In the genomic region with DNA sequence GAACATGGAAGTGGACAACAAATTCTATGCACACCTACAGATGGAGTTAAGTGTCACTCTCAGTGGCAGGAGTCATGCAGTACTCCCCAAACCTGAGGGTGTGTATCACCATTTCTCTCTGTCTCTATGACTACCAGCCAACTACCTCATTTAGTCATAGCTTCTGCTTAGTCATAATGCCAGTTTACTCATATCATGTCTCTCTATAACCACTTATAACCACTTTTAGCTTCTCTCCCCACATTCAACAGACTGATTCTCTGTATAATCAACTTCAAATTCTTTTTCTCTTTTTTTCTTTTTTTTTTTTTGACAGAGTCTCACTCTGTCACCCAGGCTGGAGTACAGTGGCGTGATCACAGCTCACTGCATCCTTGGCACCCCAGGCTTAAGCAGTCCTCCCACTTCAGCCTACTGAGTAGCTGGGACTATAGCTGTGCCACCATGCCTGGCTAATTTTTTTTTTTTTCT, we compare ENCODE assay signal across 9 cellular contexts. TPM values are rescaled to one million over a fixed set of nuclear protein-coding genes. Genes with fewer than 3 reads are reported as not detected.
A peak's percentile ranks its signal among the peaks of the same experiment; 100 is the strongest.
DNase-seq lines count a peak whose midpoint lies in the region; ATAC-seq and TF ChIP-seq lines count a peak whose summit lies in the region.
"Had no signal": no experiment of that assay in that cellular context is flagged by ENCODE, and none has a peak within 500 bp of the region (broad histone marks: within the 10 kb centered on the region; RNA-seq: fewer than 3 reads in every experiment).

No MANE protein-coding gene starts in this region.

- no TSS peak for BruUV-seq in PC-3 (replicated peaks; lab: Mats Ljungman, UMichigan)

- H3K36me3 Mint-ChIP-seq in endothelial cell (ENCODE audit: low read depth, unreplicated experiment) = no peaks in the 10 kb centered on the region

- no peak overlapping the region for H3K27ac Mint-ChIP-seq in endothelial cell (ENCODE audit: unreplicated experiment)

- in situ Hi-C loops in brain microvascular endothelial cell (cut with HindIII; ENCODE audit: low pct_ligation_motif_present, low sequenced_read_pairs) = no loop called here

- H3K9me3 ChIP-seq in PC-3 (ENCODE audit: low read length) = no peaks in the 10 kb centered on the region
- H3K9me3 ChIP-seq: thoracic aorta had no signal

- peak overlapping the region; percentile 91 for H3K27ac ChIP-seq in PC-3 (ENCODE audit: low read length)
- peak overlapping the region; percentile 15 for H3K27ac ChIP-seq in brain microvascular endothelial cell
- H3K27ac ChIP-seq: thoracic aorta had no signal

- no peaks in the 10 kb centered on the region for H4K20me1 ChIP-seq in PC-3 (ENCODE audit: low read length)

- CTCF ChIA-PET in PC-3 (lab: Charles Lee) = interaction anchor here (0.6 to 1.1 kb wide), 4 partner anchors 22 to 432 kb away, joined by 3 to 5 read pairs (median 4); a partner anchor contains a TSS

- H3K9me2 ChIP-seq in PC-3 (replicated peaks; ENCODE audit: low read length) = no peaks in the 10 kb centered on the region

- H3K4me3 ChIP-seq in PC-3 (ENCODE audit: low read length) (peak overlapping the region; percentile 23; the same call in 1 of the 2 replicates), brain microvascular endothelial cell (ENCODE audit: low read depth, low read length) (no peak overlapping the region)
- H3K4me3 ChIP-seq: thoracic aorta had no signal

- H3K27me3 ChIP-seq in PC-3 (ENCODE audit: low read length) (no peaks in the 10 kb centered on the region), brain microvascular endothelial cell (replicated peaks) (no peaks in the 10 kb centered on the region)

- H3K4me1 Mint-ChIP-seq in endothelial cell (ENCODE audit: unreplicated experiment) = no peaks in the 10 kb centered on the region

- no peaks in the 10 kb centered on the region for H3K9me3 Mint-ChIP-seq in endothelial cell (ENCODE audit: unreplicated experiment)

- POLR2A ChIA-PET in PC-3 (lab: Charles Lee; ENCODE audit: unreplicated experiment) = interaction anchor here (1.1 kb wide), 1 partner anchor 129 kb away, joined by 5 read pairs; a partner anchor contains a TSS

- peak overlapping the region; percentile 69 for H3K4me2 ChIP-seq in PC-3 (ENCODE audit: low read length)

- intact Hi-C loops in PC-3 (cut with micrococcal nuclease) = loop anchor here (2.0 kb wide), 2 partner anchors 66 to 416 kb away; no protein-coding TSS in a partner anchor

- H2AFZ ChIP-seq in PC-3 (ENCODE audit: low read length) = no peak overlapping the region

- DNase-seq in AG08395 (ENCODE audit: low spot score) (peak; percentile 88), PC-3 (peak; percentile 89), brain microvascular endothelial cell (peak; percentile 81), NCI-H1092 (lab: John Stamatoyannopoulos, UW) (no peak), endothelial cell (ENCODE audit: low spot score) (no peak)
- DNase-seq in stimulated activated CD4-positive, alpha-beta T cell treated with anti-CD3 and anti-CD28 coated beads, Interleukin-12 subunit alpha, Interleukin-12 subunit beta, amount 100 ng/mL, for 48 hours (ENCODE audit: low read depth in 2 of 3, low spot score in 1 of 3) = peak; percentile 19 to 49 (median 26)

- no peaks in the 10 kb centered on the region for H3K36me3 ChIP-seq in PC-3 (ENCODE audit: low read depth, low read length)
- H3K36me3 ChIP-seq in brain microvascular endothelial cell (replicated peaks) = no peaks in the 10 kb centered on the region
- H3K36me3 ChIP-seq: thoracic aorta had no signal

- peak; percentile 100 for ATAC-seq in GM18907 (IDR thresholded peaks at IDR 0.05; ENCODE audit: unreplicated experiment)
- peak; percentile 100 for ATAC-seq in HG03060 (IDR thresholded peaks at IDR 0.05; ENCODE audit: low read depth, unreplicated experiment)
- ATAC-seq in PC-3 = peak; percentile 99

- H3K79me2 ChIP-seq in PC-3 (ENCODE audit: low read length) = no peaks in the 10 kb centered on the region

- no peak for TF ChIP-seq CTCF in PC-3 (conservative IDR thresholded peaks at IDR 0.05; ENCODE audit: low read depth, low read length)
- no peak for TF ChIP-seq CTCF in brain microvascular endothelial cell (IDR thresholded peaks at IDR 0.05; ENCODE audit: low read depth, low read length, missing control alignments)
- TF ChIP-seq CTCF in endothelial cell (IDR thresholded peaks at IDR 0.05; ENCODE audit: unreplicated experiment) = no peak

- H3K9ac ChIP-seq in PC-3 (ENCODE audit: low read length) = peak overlapping the region; percentile 36; the same call in 1 of the 2 replicates

- peaks cover 10% of the 10 kb centered on the region for H3K4me1 ChIP-seq in PC-3 (ENCODE audit: insufficient read depth, low read length)

- H3K4me3 Mint-ChIP-seq in endothelial cell (ENCODE audit: unreplicated experiment) = no peak overlapping the region

- no peaks in the 10 kb centered on the region for H3K27me3 Mint-ChIP-seq in endothelial cell (ENCODE audit: unreplicated experiment)

- H3F3A ChIP-seq in PC-3 (ENCODE audit: low read length, unreplicated experiment) = no peaks in the 10 kb centered on the region

RNA-seq across cellular contexts. Expression of a gene that starts 13.8 kb away (rescaled TPM):
- 59.2 and 72.7 TPM in 2 replicates for total RNA-seq in PC-3 (2014; rRNA removed)
- 75.3 TPM for total RNA-seq in endothelial cell (ENCODE audit: unreplicated experiment)

RNA-seq across cellular contexts. Expression of a gene that starts 37.1 kb away (rescaled TPM):
- 21.4 and 28.6 TPM in 2 replicates for total RNA-seq in PC-3 (2014; rRNA removed)
- total RNA-seq in endothelial cell (ENCODE audit: unreplicated experiment) = 9.4 TPM

Comparison
In these comparisons a context has a peak if more than half of its experiments do, and no peak if none do; other contexts are left out.
1. DNase-seq: peak in AG08395 (single experiment), PC-3 (single experiment), brain microvascular endothelial cell (single experiment) and stimulated activated CD4-positive, alpha-beta T cell treated with anti-CD3 and anti-CD28 coated beads, Interleukin-12 subunit alpha, Interleukin-12 subunit beta, amount 100 ng/mL, for 48 hours (3 of 3); none in NCI-H1092 (single experiment) and endothelial cell (single experiment).
2. Peak in every context shown above with its lines, with median percentiles within 50 percentile points of each other: ATAC-seq.